In the genomic region with DNA sequence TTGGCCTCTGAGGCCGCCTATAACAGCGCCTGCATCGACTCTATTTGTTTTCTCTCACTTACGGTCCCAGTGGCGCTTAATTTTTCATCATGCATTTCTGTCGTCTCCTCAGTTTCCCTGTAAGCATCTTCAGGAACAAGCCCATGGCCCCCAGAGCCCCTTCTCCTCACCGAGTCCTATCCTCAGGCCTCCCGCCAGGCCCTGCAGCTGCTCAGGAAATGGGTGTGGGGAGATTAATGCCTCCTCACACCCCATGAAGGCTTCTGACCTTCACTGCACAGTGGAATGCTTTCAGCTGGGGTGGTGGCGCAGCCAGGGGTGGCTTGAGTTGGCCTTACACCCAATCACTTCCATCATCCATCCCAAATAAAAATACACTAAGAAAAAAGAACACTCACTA, we compare ENCODE assay signal across 22 cellular contexts.
DNase-seq lines count a peak whose midpoint lies in the region; ATAC-seq and TF ChIP-seq lines count a peak whose summit lies in the region.
"Had no signal": no experiment of that assay in that cellular context is flagged by ENCODE, and none has a peak within 500 bp of the region (broad histone marks: within the 10 kb centered on the region; RNA-seq: fewer than 3 reads in every experiment).

No MANE protein-coding gene starts in this region.

- H3K9me3 ChIP-seq in BLaER1 treated with 17β-estradiol and CSF1 and Interleukin-3, amounts not matched to agents 10 nM and 100 nM (replicated peaks in 1 of 11) = peaks cover 10 to 30% (median 22%) of the 10 kb centered on the region in 11 experiments; a peak in 19 of 22 replicates
- H3K9me3 ChIP-seq: A549, BE2C, HAP-1 had no signal

- H3K27me3 Mint-ChIP-seq in glutamatergic neuron (ENCODE audit: unreplicated experiment) (peaks cover 3% of the 10 kb centered on the region), nephron progenitor cell (ENCODE audit: low read depth, poor library complexity) (peaks cover 6% of the 10 kb centered on the region)

- no peaks in the 10 kb centered on the region for H4K20me1 ChIP-seq in BLaER1 treated with 17β-estradiol and CSF1 and Interleukin-3, amounts not matched to agents 10 nM and 100 nM

- H3K9ac ChIP-seq in BLaER1 treated with 17β-estradiol and CSF1 and Interleukin-3, amounts not matched to agents 10 nM and 100 nM = no peak overlapping the region
- H3K9ac ChIP-seq: GM23248 had no signal

- H3K27ac Mint-ChIP-seq in glutamatergic neuron (ENCODE audit: unreplicated experiment) (no peak overlapping the region), nephron progenitor cell (peak overlapping the region; percentile 55)
- H3K27ac Mint-ChIP-seq: CD4-positive, CD25-positive, alpha-beta regulatory T cell; CD8-positive, alpha-beta T cell had no signal

- H3K9me3 Mint-ChIP-seq in glutamatergic neuron (ENCODE audit: unreplicated experiment) = peaks cover 4% of the 10 kb centered on the region
- H3K9me3 Mint-ChIP-seq in nephron progenitor cell = peaks cover 15% of the 10 kb centered on the region

- no peaks in the 10 kb centered on the region for H3K36me3 ChIP-seq in BLaER1 treated with 17β-estradiol and CSF1 and Interleukin-3, amounts not matched to agents 10 nM and 100 nM
- no peaks in the 10 kb centered on the region for H3K36me3 ChIP-seq in H7 (replicated peaks; ENCODE audit: control insufficient read depth, insufficient read depth, low read length)
- H3K36me3 ChIP-seq: BE2C, HAP-1 had no signal

- H3K4me3 Mint-ChIP-seq in glutamatergic neuron (ENCODE audit: unreplicated experiment) = peak overlapping the region; percentile 12
- H3K4me3 Mint-ChIP-seq in nephron progenitor cell = no peak overlapping the region
- H3K4me3 Mint-ChIP-seq: CD4-positive, CD25-positive, alpha-beta regulatory T cell; CD8-positive, alpha-beta T cell had no signal

- H3K4me2 ChIP-seq in BLaER1 treated with 17β-estradiol and CSF1 and Interleukin-3, amounts not matched to agents 10 nM and 100 nM = peak overlapping the region in 9 of 11 experiments; percentile 45 to 76 (median 66); a peak in 18 of 22 replicates
- H3K4me2 ChIP-seq: A549 had no signal

- peak; percentile 13 for DNase-seq in H7
- no peak for DNase-seq in glutamatergic neuron
- no peak for DNase-seq in nephron progenitor cell
- no peak for DNase-seq in NCI-H1930 (lab: John Stamatoyannopoulos, UW)
- no peak for DNase-seq in GDM1 (lab: John Stamatoyannopoulos, UW)
- no peak for DNase-seq in HK-2 (ENCODE audit: unreplicated experiment)
- DNase-seq: 8988T; ACHN; AML-193; BE2C; CD4-positive, CD25-positive, alpha-beta regulatory T cell; DMS 273 treated with DMSO at 0.1 percent for 48 hours; DMS79; EL; GF-D8; GM23248 had no signal

- H3K4me3 ChIP-seq in BLaER1 treated with 17β-estradiol and CSF1 and Interleukin-3, amounts not matched to agents 10 nM and 100 nM = no peak overlapping the region
- H3K4me3 ChIP-seq in H7 (ENCODE audit: insufficient read depth, low read depth, low read length) = no peak overlapping the region
- H3K4me3 ChIP-seq: A549, GM23248, HAP-1 had no signal

- no peaks in the 10 kb centered on the region for H3K27me3 ChIP-seq in BLaER1 treated with 17β-estradiol and CSF1 and Interleukin-3, amounts not matched to agents 10 nM and 100 nM
- H3K27me3 ChIP-seq in H7 (ENCODE audit: control insufficient read depth, insufficient read depth, low read length) = no peaks in the 10 kb centered on the region
- H3K27me3 ChIP-seq: BE2C had no signal

- no peak for ATAC-seq in HG03378 (IDR thresholded peaks at IDR 0.05; ENCODE audit: unreplicated experiment)
- ATAC-seq: A549; CD8-positive, alpha-beta T cell had no signal

- TF ChIP-seq CTCF in glutamatergic neuron (IDR thresholded peaks at IDR 0.05; ENCODE audit: partially characterized antibody, unreplicated experiment) (no peak), nephron progenitor cell (IDR thresholded peaks at IDR 0.05) (no peak)

- H3K4me1 ChIP-seq in BLaER1 treated with 17β-estradiol and CSF1 and Interleukin-3, amounts not matched to agents 10 nM and 100 nM = peaks cover 39 to 62% (median 51%) of the 10 kb centered on the region in 10 experiments
- H3K4me1 ChIP-seq: A549, BE2C, HAP-1 had no signal

- no peak overlapping the region for H3K27ac ChIP-seq in BLaER1 treated with 17β-estradiol and CSF1 and Interleukin-3, amounts not matched to agents 10 nM and 100 nM
- H3K27ac ChIP-seq: A549, C4-2B, GM23248 had no signal

- peaks cover 17% of the 10 kb centered on the region for H3K36me3 Mint-ChIP-seq in glutamatergic neuron (ENCODE audit: unreplicated experiment)
- H3K36me3 Mint-ChIP-seq in nephron progenitor cell (ENCODE audit: low read depth) = no peaks in the 10 kb centered on the region
- H3K36me3 Mint-ChIP-seq: CD4-positive, CD25-positive, alpha-beta regulatory T cell; CD8-positive, alpha-beta T cell had no signal

- H3K4me1 Mint-ChIP-seq in glutamatergic neuron (ENCODE audit: low read depth, unreplicated experiment) (peaks cover 12% of the 10 kb centered on the region), nephron progenitor cell (peaks cover 27% of the 10 kb centered on the region)
- H3K4me1 Mint-ChIP-seq: CD4-positive, CD25-positive, alpha-beta regulatory T cell had no signal
